ENCODE assay signal across 7 cellular contexts in genomic region chr12:123354600-123354999, GRCh38.
"Had no signal": no experiment of that assay in that cellular context is flagged by ENCODE, and none has a peak within 500 bp of the region (broad histone marks: within the 10 kb centered on the region; RNA-seq: fewer than 3 reads in every experiment).

No MANE protein-coding gene starts in this region.

- DNase-seq: activated CD4-positive, CD25-positive, alpha-beta regulatory T cell treated with anti-CD3 and anti-CD28 coated beads, Interleukin-2, amount 50 U/mL, for 72 hours; activated effector memory CD4-positive, alpha-beta T cell treated with anti-CD3 and anti-CD28 coated beads, Interleukin-2, amount 50 U/mL, for 16 hours; dorsolateral prefrontal cortex; foreskin fibroblast; pancreas; stimulated activated CD4-positive, alpha-beta T cell treated with anti-CD3 and anti-CD28 coated beads, Interleukin-15, amount 100 ng/mL, for 24 hours; stimulated activated CD4-positive, alpha-beta T cell treated with anti-CD3 and anti-CD28 coated beads, Interleukin-4, amount 100 ng/mL, for 24 hours had no signal

- ATAC-seq: pancreas had no signal
